In genomic region chr6:24666097-24666615, GRCh38 we compare ENCODE assay signal across 8 cellular contexts. TPM values are rescaled to one million over a fixed set of nuclear protein-coding genes. Genes with fewer than 3 reads are reported as not detected.
DNase-seq lines count a peak whose midpoint lies in the region; ATAC-seq and TF ChIP-seq lines count a peak whose summit lies in the region.

No MANE protein-coding gene starts in this region.

- H3K4me3 Mint-ChIP-seq in Calu3 (ENCODE audit: low read depth, unreplicated experiment), result peak overlapping the region; percentile 87
- peak overlapping the region; percentile 99 for H3K4me3 Mint-ChIP-seq in activated B cell treated with CpG ODN at 0.5 μM for 24 hours
- H3K4me3 Mint-ChIP-seq in endothelial cell (ENCODE audit: unreplicated experiment), result peak overlapping the region; percentile 99

- ATAC-seq in GM19463 (IDR thresholded peaks at IDR 0.05; ENCODE audit: unreplicated experiment), result peak; percentile 21
- ATAC-seq in HG03558 (IDR thresholded peaks at IDR 0.05; ENCODE audit: extremely low read depth, unreplicated experiment), result peak; percentile 8
- peak; percentile 37 for ATAC-seq in activated B cell treated with CpG ODN at 0.5 μM for 24 hours (ENCODE audit: low read depth)

- peak overlapping the region; percentile 95 for H3K4me3 ChIP-seq in mononuclear cell (ENCODE audit: low read length)

- BruUV-seq in Calu3 (replicated peaks; lab: Mats Ljungman, UMichigan), result TSS peak; percentile 42

- TF ChIP-seq CTCF in Calu3 (IDR thresholded peaks at IDR 0.05; ENCODE audit: unreplicated experiment) (no peak), activated B cell treated with CpG ODN at 0.5 μM for 24 hours (IDR thresholded peaks at IDR 0.05) (no peak), endothelial cell (IDR thresholded peaks at IDR 0.05; ENCODE audit: unreplicated experiment) (no peak)

- H3K9me3 Mint-ChIP-seq in Calu3 (ENCODE audit: low read depth, unreplicated experiment) (peaks cover 5% of the 10 kb centered on the region), activated B cell treated with CpG ODN at 0.5 μM for 24 hours (peaks cover 5% of the 10 kb centered on the region), endothelial cell (ENCODE audit: unreplicated experiment) (peaks cover 15% of the 10 kb centered on the region)

- peaks cover 42% of the 10 kb centered on the region for H3K4me1 ChIP-seq in mononuclear cell (ENCODE audit: insufficient read depth, low read length)

- no peaks in the 10 kb centered on the region for H3K27me3 Mint-ChIP-seq in Calu3 (ENCODE audit: unreplicated experiment)
- no peaks in the 10 kb centered on the region for H3K27me3 Mint-ChIP-seq in activated B cell treated with CpG ODN at 0.5 μM for 24 hours
- H3K27me3 Mint-ChIP-seq in endothelial cell (ENCODE audit: unreplicated experiment), result peaks cover 8% of the 10 kb centered on the region

- H3K4me1 Mint-ChIP-seq in Calu3 (ENCODE audit: low read depth, unreplicated experiment), result peaks cover 47% of the 10 kb centered on the region
- peaks cover 48% of the 10 kb centered on the region for H3K4me1 Mint-ChIP-seq in activated B cell treated with CpG ODN at 0.5 μM for 24 hours
- peaks cover 16% of the 10 kb centered on the region for H3K4me1 Mint-ChIP-seq in endothelial cell (ENCODE audit: unreplicated experiment)

- DNase-seq in Calu3 (peak; percentile 57), activated B cell treated with CpG ODN at 0.5 μM for 24 hours (no peak), endothelial cell (ENCODE audit: low spot score) (peak; percentile 48), substantia nigra (lab: John Stamatoyannopoulos, UW) (peak in 27 of 49 donors; percentile 18 to 68 (median 47)), ureter (ENCODE audit: low spot score) (no peak)

- intact Hi-C loops in Calu3 (cut with micrococcal nuclease; ENCODE audit: unreplicated experiment) (no loop called here), activated B cell treated with CpG ODN at 0.5 μM for 24 hours (cut with micrococcal nuclease) (loop anchor here (1.0 to 2.0 kb wide), 6 partner anchors 20 to 171 kb away; partner anchors contain the start of gene KIAA0319)

- POLR2A ChIA-PET in activated B cell treated with CpG ODN at 0.5 μM for 24 hours (lab: Charles Lee), result interaction anchor here (0.5 to 3.5 kb wide), 13 partner anchors 8 to 171 kb away, joined by 3 to 25 read pairs (median 4); partner anchors contain the start of genes ALDH5A1, C6orf62 and KIAA0319

- H3K27ac Mint-ChIP-seq in Calu3 (ENCODE audit: unreplicated experiment) (peak overlapping the region; percentile 90), activated B cell treated with CpG ODN at 0.5 μM for 24 hours (peak overlapping the region; percentile 96), endothelial cell (ENCODE audit: unreplicated experiment) (peak overlapping the region; percentile 97)

- H3K36me3 Mint-ChIP-seq in Calu3 (ENCODE audit: insufficient read depth, unreplicated experiment) (peaks cover 43% of the 10 kb centered on the region), activated B cell treated with CpG ODN at 0.5 μM for 24 hours (ENCODE audit: low read depth) (peaks cover 54% of the 10 kb centered on the region), endothelial cell (ENCODE audit: low read depth, unreplicated experiment) (peaks cover 49% of the 10 kb centered on the region)

- peak overlapping the region; percentile 90 for H3K27ac ChIP-seq in substantia nigra (ENCODE audit: low read depth, low read length, poor library complexity, severe bottlenecking)

- CTCF ChIA-PET in Calu3 (lab: Charles Lee) (interaction anchor here (0.7 to 2.9 kb wide), 5 partner anchors 18 to 85 kb away, joined by 3 to 39 read pairs (median 10); partner anchors contain the start of gene KIAA0319), activated B cell treated with CpG ODN at 0.5 μM for 24 hours (lab: Charles Lee) (interaction anchor here (1.3 to 2.8 kb wide), 3 partner anchors 82 to 171 kb away, joined by 10 to 18 read pairs (median 11); partner anchors contain the start of gene ALDH5A1)

- H3K9me3 ChIP-seq in mononuclear cell (ENCODE audit: low read depth, low read length), result no peaks in the 10 kb centered on the region

- no peaks in the 10 kb centered on the region for H3K27me3 ChIP-seq in mononuclear cell (ENCODE audit: insufficient read depth, low read length)

RNA-seq across cellular contexts. Expression of gene TDP2, which starts 0.5 kb away (rescaled TPM):
- 71.7 and 72.9 TPM in 2 replicates for total RNA-seq in Calu3 (2022)
- total RNA-seq in activated B cell treated with CpG ODN at 0.5 μM for 24 hours, result 48.9 and 51.1 TPM in 2 replicates
- total RNA-seq in endothelial cell (ENCODE audit: unreplicated experiment), result 33.9 TPM
- total RNA-seq in mononuclear cell, result 24.8 TPM
- 54.4 TPM for total RNA-seq in ureter

RNA-seq across cellular contexts. Expression of gene ACOT13, which starts 0.7 kb away (rescaled TPM):
- total RNA-seq in Calu3 (2022), result 74.5 and 78.9 TPM in 2 replicates
- 12.0 and 13.8 TPM in 2 replicates for total RNA-seq in activated B cell treated with CpG ODN at 0.5 μM for 24 hours
- total RNA-seq in endothelial cell (ENCODE audit: unreplicated experiment), result 22.1 TPM
- 0.31 TPM for total RNA-seq in mononuclear cell
- 16.8 TPM for total RNA-seq in ureter

RNA-seq across cellular contexts. Expression of gene KIAA0319, which starts 20.2 kb away (rescaled TPM):
- total RNA-seq in Calu3 (2022) (4.3 and 4.5 TPM in 2 replicates), activated B cell treated with CpG ODN at 0.5 μM for 24 hours (0.20 and 0.27 TPM in 2 replicates), endothelial cell (ENCODE audit: unreplicated experiment) (0.18 TPM), mononuclear cell (0.10 TPM), ureter (0.23 TPM)

RNA-seq across cellular contexts. Expression of gene C6orf62, which starts 52.8 kb away (rescaled TPM):
- 334 and 370 TPM in 2 replicates for total RNA-seq in Calu3 (2022)
- 127 and 135 TPM in 2 replicates for total RNA-seq in activated B cell treated with CpG ODN at 0.5 μM for 24 hours
- 88.8 TPM for total RNA-seq in endothelial cell (ENCODE audit: unreplicated experiment)
- 81.6 TPM for total RNA-seq in mononuclear cell
- total RNA-seq in ureter, result 111 TPM

Comparison
In these comparisons a context has a peak if more than half of its experiments do, and no peak if none do; other contexts are left out.
1. DNase-seq: peak in Calu3 (single experiment), endothelial cell (single experiment) and substantia nigra (27 of 49); none in activated B cell treated with CpG ODN at 0.5 μM for 24 hours (single experiment) and ureter (single experiment).
2. Peak in every context shown above with its lines, with median percentiles within 50 percentile points of each other: H3K27ac Mint-ChIP-seq, H3K4me3 Mint-ChIP-seq and ATAC-seq.